In the genomic region with DNA sequence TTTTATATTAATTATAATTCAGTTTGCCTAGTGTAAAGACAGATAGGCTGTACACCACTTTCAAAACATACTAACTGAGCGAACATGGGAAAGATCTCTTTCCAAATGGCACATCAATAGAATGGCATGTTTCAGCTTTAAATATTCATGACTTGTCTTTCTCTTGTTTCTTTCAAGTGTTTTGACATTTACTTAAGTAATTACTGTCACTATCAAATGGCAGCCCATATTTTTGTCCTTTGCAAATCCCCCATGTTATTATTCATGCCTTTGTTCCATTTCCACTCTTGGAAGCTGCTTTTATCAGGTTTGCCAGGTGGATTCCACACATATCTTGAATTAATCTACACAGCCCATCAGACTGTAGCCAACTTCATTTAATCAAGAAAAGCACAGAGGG, we compare ENCODE assay signal across 21 cellular contexts.
"Had no signal": no experiment of that assay in that cellular context is flagged by ENCODE, and none has a peak within 500 bp of the region (broad histone marks: within the 10 kb centered on the region; RNA-seq: fewer than 3 reads in every experiment).

No MANE protein-coding gene starts in this region.

- DNase-seq: islet precursor cell; left ventricle myocardium inferior; mesendoderm; naive B cell; natural killer cell; nephron progenitor cell; ovary; right lobe of liver; stimulated activated CD4-positive, alpha-beta T cell treated with anti-CD3 and anti-CD28 coated beads, Interleukin-1b, Interleukin-23, amount 100 ng/mL, for 48 hours; stimulated activated CD4-positive, alpha-beta T cell treated with anti-CD3 and anti-CD28 coated beads, Interleukin-2, amount 100 ng/mL, for 48 hours; stimulated activated CD4-positive, alpha-beta T cell treated with anti-CD3 and anti-CD28 coated beads, Interleukin-4, amount 100 ng/mL, for 4 hours; stimulated activated CD8-positive, alpha-beta memory T cell treated with anti-CD3 and anti-CD28 coated beads, Interleukin-4, amount 100 ng/mL, for 48 hours; stimulated activated naive CD4-positive, alpha-beta T cell treated with Interleukin-2 at 50 U/mL for 16 hours; stimulated activated naive CD8-positive, alpha-beta T cell treated with anti-CD3 and anti-CD28 coated beads, Interleukin-15, amount 100 ng/mL, for 72 hours; substantia nigra; uterus had no signal

- H3K27me3 ChIP-seq: ovary, right atrium auricular region, right lobe of liver, tibial nerve, uterus had no signal

- H3K36me3 ChIP-seq: left ventricle myocardium inferior, ovary, right atrium auricular region, right lobe of liver, tibial nerve, uterus had no signal

- H3K4me3 ChIP-seq: left ventricle myocardium inferior, lung, ovary, right atrium auricular region, right lobe of liver, smooth muscle cell, tibial nerve, uterus had no signal

- H3K9me3 ChIP-seq: left ventricle myocardium inferior, ovary, right lobe of liver, tibial nerve, uterus had no signal

- ATAC-seq: natural killer cell; right lobe of liver; stimulated activated memory B cell treated with anti-CD40 and anti-IgM and Interleukin-4, amounts not matched to agents 10 μg/mL and 1 μg/mL and 100 μg/mL, for 72 hours; stimulated activated naive CD8-positive, alpha-beta T cell treated with anti-CD3 and anti-CD28 coated beads, Interleukin-15, amount 100 ng/mL, for 72 hours had no signal

- H3K4me2 ChIP-seq: smooth muscle cell had no signal

- H3K27ac ChIP-seq: left ventricle myocardium inferior, ovary, right atrium auricular region, right lobe of liver, tibial nerve, uterus had no signal
